In the genomic region with DNA sequence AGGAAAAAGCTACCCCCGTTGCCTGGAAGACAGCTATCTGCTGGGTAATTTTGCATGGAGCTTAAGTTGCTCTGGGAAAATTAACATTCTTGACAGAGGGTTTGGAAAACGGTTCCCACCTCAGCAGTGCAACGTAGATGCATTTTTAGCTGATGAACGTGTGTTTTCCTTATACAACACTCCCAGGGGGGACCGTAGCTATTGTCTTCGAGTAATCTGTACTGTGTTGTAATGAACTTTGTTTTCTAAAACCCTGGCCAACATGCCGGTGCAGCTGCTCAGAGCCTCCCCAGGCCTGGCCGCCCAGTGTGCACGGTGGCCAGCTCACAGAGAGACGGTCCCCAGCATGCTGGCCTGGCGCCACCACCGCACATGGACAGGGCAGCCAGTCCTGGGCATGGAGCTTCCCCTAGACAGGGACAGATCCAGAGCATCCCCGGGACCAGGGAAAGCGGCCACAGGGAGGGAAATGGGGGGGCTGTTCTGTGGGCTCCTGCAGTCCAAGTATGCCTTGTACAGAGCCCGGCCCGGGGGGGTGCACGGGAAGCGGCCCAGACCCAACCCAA, we compare ENCODE assay signal across 15 cellular contexts. TPM values are rescaled to one million over a fixed set of nuclear protein-coding genes. Genes with fewer than 3 reads are reported as not detected.
DNase-seq lines count a peak whose midpoint lies in the region; ATAC-seq and TF ChIP-seq lines count a peak whose summit lies in the region.
"Had no signal": no experiment of that assay in that cellular context is flagged by ENCODE, and none has a peak within 500 bp of the region (broad histone marks: within the 10 kb centered on the region; RNA-seq: fewer than 3 reads in every experiment).

No MANE protein-coding gene starts in this region.

- DNase-seq in RWPE1 (ENCODE audit: low spot score) (no peak), posterior vena cava (ENCODE audit: low spot score) (peak; percentile 88), DMS153 treated with DMSO at 0.1 percent for 48 hours (lab: John Stamatoyannopoulos, UW; ENCODE audit: unreplicated experiment) (no peak), CD1c-positive myeloid dendritic cell (ENCODE audit: extremely low spot score) (no peak)
- DNase-seq in activated CD8-positive, alpha-beta T cell treated with anti-CD3 and anti-CD28 coated beads, Interleukin-2, amount 10 ng/mL, durations not matched to agents 7 days and 5 days: no peak
- DNase-seq: activated gamma-delta T cell, DMS79 treated with DMSO at 0.1 percent for 48 hours, MG63, nephron progenitor cell had no signal

- TF ChIP-seq POLR2A in gastroesophageal sphincter (IDR thresholded peaks at IDR 0.05): no peak

- no peaks in the 10 kb centered on the region for H3K9me3 ChIP-seq in gastroesophageal sphincter
- H3K9me3 ChIP-seq: MG63 had no signal

- H3K4me1 Mint-ChIP-seq in activated CD8-positive, alpha-beta T cell treated with anti-CD3 and anti-CD28 coated beads, Interleukin-2, amount 10 ng/mL, durations not matched to agents 7 days and 5 days (ENCODE audit: low read depth): peaks cover 6% of the 10 kb centered on the region

- intact Hi-C loops in posterior vena cava (cut with DNase I): no loop called here

- no peak overlapping the region for H3K27ac Mint-ChIP-seq in activated CD8-positive, alpha-beta T cell treated with anti-CD3 and anti-CD28 coated beads, Interleukin-2, amount 10 ng/mL, durations not matched to agents 7 days and 5 days
- H3K27ac Mint-ChIP-seq: nephron progenitor cell had no signal

- H3K27ac ChIP-seq in ACC112 (ENCODE audit: low read depth, low read length): 0 out of 2 replicates have a peak overlapping the region, but pooled peaks have one; percentile 39
- H3K27ac ChIP-seq in RWPE1: peak overlapping the region; percentile 77
- H3K27ac ChIP-seq in gastroesophageal sphincter: peak overlapping the region in 3 of 4 donors; percentile 60 to 75 (median 71)
- H3K27ac ChIP-seq: cardiac muscle cell, epithelial cell of prostate had no signal

- H2AFZ ChIP-seq in ACC112 (ENCODE audit: low read length, unreplicated experiment): no peak overlapping the region

- no peak overlapping the region for H3K4me3 ChIP-seq in ACC112 (ENCODE audit: low read depth, low read length)
- H3K4me3 ChIP-seq in gastroesophageal sphincter: no peak overlapping the region
- H3K4me3 ChIP-seq: cardiac muscle cell, MG63 had no signal

- POLR2A ChIA-PET in RWPE1 (lab: Yijun Ruan, JAX; ENCODE audit: low non-redundant PET): no interaction called here
- POLR2A ChIA-PET in activated CD8-positive, alpha-beta T cell treated with anti-CD3 and anti-CD28 coated beads, Interleukin-2, amount 10 ng/mL, durations not matched to agents 7 days and 5 days (lab: Charles Lee): interaction anchor here (0.7 to 6.9 kb wide), 2 partner anchors 31 to 69 kb away, joined by 3 to 46 read pairs; a partner anchor contains a TSS

- TF ChIP-seq CTCF in RWPE1 (conservative IDR thresholded peaks at IDR 0.05; ENCODE audit: low read depth): no peak
- TF ChIP-seq CTCF in gastroesophageal sphincter (IDR thresholded peaks at IDR 0.05): no peak

- H3K27me3 Mint-ChIP-seq in activated CD8-positive, alpha-beta T cell treated with anti-CD3 and anti-CD28 coated beads, Interleukin-2, amount 10 ng/mL, durations not matched to agents 7 days and 5 days (ENCODE audit: low read depth): no peaks in the 10 kb centered on the region

- H3K4me3 Mint-ChIP-seq in activated CD8-positive, alpha-beta T cell treated with anti-CD3 and anti-CD28 coated beads, Interleukin-2, amount 10 ng/mL, durations not matched to agents 7 days and 5 days: no peak overlapping the region
- H3K4me3 Mint-ChIP-seq: nephron progenitor cell had no signal

- H3K4me1 ChIP-seq in ACC112 (ENCODE audit: control insufficient read depth, insufficient read depth, low read length, unreplicated experiment) (peaks cover 11% of the 10 kb centered on the region), gastroesophageal sphincter (peaks cover 0 to 27% (median 20%) of the 10 kb centered on the region in 3 donors)

- WGBS in gastroesophageal sphincter (ENCODE audit: low coverage in 1 of 2), 2 donors: 58% methylated on average over 4 of the region's 18 CpGs; no CpG with 5 or more reads in 1 of the 2 donors

- no peak for TF ChIP-seq EP300 in gastroesophageal sphincter (IDR thresholded peaks at IDR 0.05)

- peak; percentile 70 for ATAC-seq in gastroesophageal sphincter
- no peak for ATAC-seq in esophagus mucosa
- ATAC-seq in activated CD8-positive, alpha-beta T cell treated with anti-CD3 and anti-CD28 coated beads, Interleukin-2, amount 10 ng/mL, durations not matched to agents 7 days and 5 days: no peak

- H3K36me3 Mint-ChIP-seq in activated CD8-positive, alpha-beta T cell treated with anti-CD3 and anti-CD28 coated beads, Interleukin-2, amount 10 ng/mL, durations not matched to agents 7 days and 5 days (ENCODE audit: low read depth): no peaks in the 10 kb centered on the region

- H3K79me2 ChIP-seq in ACC112 (ENCODE audit: control insufficient read depth, insufficient read depth, low read length, unreplicated experiment): no peaks in the 10 kb centered on the region

- CTCF ChIA-PET in RWPE1 (lab: Yijun Ruan, JAX): interaction anchor here (0.6 to 3.3 kb wide), 6 partner anchors 16 to 269 kb away, joined by 3 to 18 read pairs (median 4); no protein-coding TSS in a partner anchor
- CTCF ChIA-PET in activated CD8-positive, alpha-beta T cell treated with anti-CD3 and anti-CD28 coated beads, Interleukin-2, amount 10 ng/mL, durations not matched to agents 7 days and 5 days (lab: Charles Lee): interaction anchor here (0.8 to 4.4 kb wide), 8 partner anchors 30 to 228 kb away, joined by 3 to 17 read pairs (median 4); a partner anchor contains a TSS

- H3K36me3 ChIP-seq in ACC112 (ENCODE audit: insufficient read depth, low read length): no peaks in the 10 kb centered on the region
- H3K36me3 ChIP-seq in gastroesophageal sphincter: no peaks in the 10 kb centered on the region
- H3K36me3 ChIP-seq: cardiac muscle cell, MG63 had no signal

- H3K27me3 ChIP-seq in ACC112 (ENCODE audit: insufficient read depth, low read length) (no peaks in the 10 kb centered on the region), gastroesophageal sphincter (peaks cover 15% of the 10 kb centered on the region)
- H3K27me3 ChIP-seq: cardiac muscle cell, MG63 had no signal

- no peaks in the 10 kb centered on the region for H3K9me3 Mint-ChIP-seq in activated CD8-positive, alpha-beta T cell treated with anti-CD3 and anti-CD28 coated beads, Interleukin-2, amount 10 ng/mL, durations not matched to agents 7 days and 5 days (ENCODE audit: insufficient read depth)
- H3K9me3 Mint-ChIP-seq: nephron progenitor cell had no signal

RNA-seq across cellular contexts. Expression of a gene that starts 2.2 kb away (rescaled TPM):
- total RNA-seq in gastroesophageal sphincter (1 to 10 TPM; 1.7 to 4.3 (median 2.5) TPM), posterior vena cava (10 to 100 TPM; 17.9 to 45.3 TPM), esophagus mucosa (0.40 TPM)
- 1 to 10 TPM; 2.6 to 2.8 TPM for total RNA-seq in activated CD8-positive, alpha-beta T cell treated with anti-CD3 and anti-CD28 coated beads, Interleukin-2, amount 10 ng/mL, durations not matched to agents 7 days and 5 days
- total RNA-seq: HT-29 had no signal

RNA-seq across cellular contexts. Expression of a gene that starts 25.5 kb away (rescaled TPM):
- total RNA-seq in gastroesophageal sphincter: 100 to 1,000 TPM in 2 of 4 donors, 10 to 100 TPM in 2; 87.0 to 132 (median 106) TPM
- total RNA-seq in posterior vena cava: 10 to 100 TPM; 22.7 to 23.8 TPM
- total RNA-seq in esophagus mucosa: 44.4 TPM
- 100 to 1,000 TPM; 109 to 110 TPM for total RNA-seq in activated CD8-positive, alpha-beta T cell treated with anti-CD3 and anti-CD28 coated beads, Interleukin-2, amount 10 ng/mL, durations not matched to agents 7 days and 5 days

RNA-seq across cellular contexts. Expression of a gene that starts 30.0 kb away (rescaled TPM):
- total RNA-seq in gastroesophageal sphincter (not detected), posterior vena cava (under 1 TPM in 1 of 2 donors, not detected in 1; 0.14 TPM), esophagus mucosa (not detected)
- total RNA-seq in activated CD8-positive, alpha-beta T cell treated with anti-CD3 and anti-CD28 coated beads, Interleukin-2, amount 10 ng/mL, durations not matched to agents 7 days and 5 days: under 1 TPM in 1 of 2 experiments, not detected in 1; 0.08 TPM
- total RNA-seq: cardiac muscle cell, HT-29 had no signal
